In the genomic region with DNA sequence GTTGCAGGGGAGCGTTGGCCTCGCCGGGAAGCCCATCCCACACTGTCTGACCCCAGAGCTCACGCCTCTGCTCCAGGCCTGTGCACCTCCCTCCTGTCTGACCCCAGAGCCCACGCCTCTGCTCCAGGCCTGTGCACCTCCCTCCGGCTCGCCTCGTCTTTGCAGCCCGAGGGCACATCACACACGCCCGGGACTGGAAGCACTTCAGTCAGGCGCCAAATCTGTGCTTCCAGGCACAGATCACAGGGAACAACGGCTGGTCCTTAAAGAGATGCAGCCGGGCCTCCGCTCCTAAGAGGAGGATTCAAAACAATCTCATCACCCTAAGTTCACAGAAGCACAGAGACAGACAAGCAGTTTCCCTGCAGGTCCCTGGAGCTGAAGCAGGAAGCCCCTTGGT, we compare ENCODE assay signal across 1 cellular context.
TF ChIP-seq lines count a peak whose summit lies in the region.

No MANE protein-coding gene starts in this region.

TF ChIP-seq in SK-N-SH, 30 proteins besides CTCF, POLR2A, EP300 and RAD21 (continued from another document):
- TF ChIP-seq, protein P1, sequence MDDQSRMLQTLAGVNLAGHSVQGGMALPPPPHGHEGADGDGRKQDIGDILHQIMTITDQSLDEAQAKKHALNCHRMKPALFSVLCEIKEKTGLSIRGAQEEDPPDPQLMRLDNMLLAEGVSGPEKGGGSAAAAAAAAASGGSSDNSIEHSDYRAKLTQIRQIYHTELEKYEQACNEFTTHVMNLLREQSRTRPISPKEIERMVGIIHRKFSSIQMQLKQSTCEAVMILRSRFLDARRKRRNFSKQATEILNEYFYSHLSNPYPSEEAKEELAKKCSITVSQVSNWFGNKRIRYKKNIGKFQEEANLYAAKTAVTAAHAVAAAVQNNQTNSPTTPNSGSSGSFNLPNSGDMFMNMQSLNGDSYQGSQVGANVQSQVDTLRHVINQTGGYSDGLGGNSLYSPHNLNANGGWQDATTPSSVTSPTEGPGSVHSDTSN (IDR thresholded peaks at IDR 0.05): no peak
- TF ChIP-seq RCOR1 (IDR thresholded peaks at IDR 0.05; ENCODE audit: low read length): no peak
- no peak for TF ChIP-seq RFX5 (IDR thresholded peaks at IDR 0.05; ENCODE audit: low read length)
- no peak for TF ChIP-seq RXRA (IDR thresholded peaks at IDR 0.05; ENCODE audit: borderline replicate concordance, low read depth)
- TF ChIP-seq ELF1 (IDR thresholded peaks at IDR 0.05): no peak
- TF ChIP-seq MEF2A (IDR thresholded peaks at IDR 0.05; ENCODE audit: borderline replicate concordance, low read depth): no peak
- TF ChIP-seq POLR2AphosphoS5 (IDR thresholded peaks at IDR 0.05; ENCODE audit: low read depth, low read length): no peak
- no peak for TF ChIP-seq YY1 (IDR thresholded peaks at IDR 0.05; ENCODE audit: low read depth)
- TF ChIP-seq, protein P2, sequence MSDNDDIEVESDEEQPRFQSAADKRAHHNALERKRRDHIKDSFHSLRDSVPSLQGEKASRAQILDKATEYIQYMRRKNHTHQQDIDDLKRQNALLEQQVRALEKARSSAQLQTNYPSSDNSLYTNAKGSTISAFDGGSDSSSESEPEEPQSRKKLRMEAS (IDR thresholded peaks at IDR 0.05; ENCODE audit: low read depth): no peak
- no peak for TF ChIP-seq SMC3 (IDR thresholded peaks at IDR 0.05; ENCODE audit: low read depth, low read length)
- TF ChIP-seq, protein P3, sequence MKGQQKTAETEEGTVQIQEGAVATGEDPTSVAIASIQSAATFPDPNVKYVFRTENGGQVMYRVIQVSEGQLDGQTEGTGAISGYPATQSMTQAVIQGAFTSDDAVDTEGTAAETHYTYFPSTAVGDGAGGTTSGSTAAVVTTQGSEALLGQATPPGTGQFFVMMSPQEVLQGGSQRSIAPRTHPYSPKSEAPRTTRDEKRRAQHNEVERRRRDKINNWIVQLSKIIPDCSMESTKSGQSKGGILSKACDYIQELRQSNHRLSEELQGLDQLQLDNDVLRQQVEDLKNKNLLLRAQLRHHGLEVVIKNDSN (IDR thresholded peaks at IDR 0.05; ENCODE audit: borderline replicate concordance, low read depth): no peak
- no peak for TF ChIP-seq EZH2phosphoT487 (IDR thresholded peaks at IDR 0.05; ENCODE audit: borderline replicate concordance, low read depth)
- TF ChIP-seq FOXM1 (IDR thresholded peaks at IDR 0.05; ENCODE audit: low read depth): no peak
- TF ChIP-seq JUND (IDR thresholded peaks at IDR 0.05): no peak
- TF ChIP-seq NRF1 (IDR thresholded peaks at IDR 0.05; ENCODE audit: low read depth, low read length): no peak
TF ChIP-seq in SK-N-SH: peak in this region for 0.
